8 cellular contexts compared by ENCODE assay signal in the genomic region with DNA sequence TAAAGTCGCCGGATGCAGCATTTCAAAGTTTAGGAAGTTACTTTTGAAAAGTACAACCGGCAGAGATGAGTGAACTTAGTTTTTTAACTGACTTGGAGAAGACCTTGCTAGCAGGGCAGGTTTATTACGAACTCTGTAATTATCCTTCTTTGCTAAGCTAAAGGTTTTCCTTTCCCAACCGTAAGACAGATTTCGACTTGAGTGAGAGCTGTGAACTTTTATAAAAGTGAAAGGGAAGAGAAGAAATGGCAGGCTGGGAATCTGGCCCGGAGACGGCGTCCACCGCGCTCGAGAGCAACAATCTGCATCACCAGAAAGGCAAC. TPM values are rescaled to one million over a fixed set of nuclear protein-coding genes. Genes with fewer than 3 reads are reported as not detected.
DNase-seq lines count a peak whose midpoint lies in the region; ATAC-seq and TF ChIP-seq lines count a peak whose summit lies in the region.

No MANE protein-coding gene starts in this region.

- no peaks in the 10 kb centered on the region for H3K9me3 ChIP-seq in colonic mucosa

- TF ChIP-seq CTCF in colonic mucosa (IDR thresholded peaks at IDR 0.05) (no peak), nephron (IDR thresholded peaks at IDR 0.05; ENCODE audit: unreplicated experiment in 3 of 3) (no peak)

- H3K4me1 ChIP-seq in colonic mucosa: no peaks in the 10 kb centered on the region

- peak overlapping the region; percentile 94 to 99 (median 98) for H3K27ac Mint-ChIP-seq in nephron

- DNase-seq in colonic mucosa: no peak
- DNase-seq in COR-L47 (lab: John Stamatoyannopoulos, UW): no peak
- DNase-seq in HuH-7 (ENCODE audit: low spot score): no peak
- no peak for DNase-seq in COLO829 (ENCODE audit: low spot score)

- peak overlapping the region; percentile 87 to 94 (median 92) for H3K4me3 Mint-ChIP-seq in nephron

- H3K36me3 Mint-ChIP-seq in nephron (ENCODE audit: low read depth): no peaks in the 10 kb centered on the region

- H3K27me3 Mint-ChIP-seq in nephron (ENCODE audit: low read depth): no peaks in the 10 kb centered on the region

- peak; percentile 21 for ATAC-seq in HG03460 (IDR thresholded peaks at IDR 0.05; ENCODE audit: unreplicated experiment)
- no peak for ATAC-seq in GM21381 (IDR thresholded peaks at IDR 0.05; ENCODE audit: unreplicated experiment)

- no peaks in the 10 kb centered on the region for H3K9me3 Mint-ChIP-seq in nephron

- H3K9ac ChIP-seq in colonic mucosa (ENCODE audit: low read depth in 2 of 2, low read length in 2 of 2): peak overlapping the region; percentile 54 to 85

- intact Hi-C loops in colonic mucosa (cut with DNase I): loop anchor here (5.0 kb wide), 1 partner anchor 219 kb away; no protein-coding TSS in a partner anchor

- H3K4me3 ChIP-seq in GM08714 (ENCODE audit: low read length): peak overlapping the region; percentile 83
- H3K4me3 ChIP-seq in colonic mucosa: peak overlapping the region; percentile 62

- peaks cover 37% of the 10 kb centered on the region for H3K4me1 Mint-ChIP-seq in nephron

- H3K27ac ChIP-seq in colonic mucosa: peak overlapping the region; percentile 86

- no peaks in the 10 kb centered on the region for H3K36me3 ChIP-seq in colonic mucosa

- no peaks in the 10 kb centered on the region for H3K27me3 ChIP-seq in colonic mucosa

RNA-seq across cellular contexts. Expression of a gene that starts 0.7 kb away (rescaled TPM):
- 10 to 100 TPM; 32.7 to 56.7 TPM for total RNA-seq in colonic mucosa
